ENCODE assay signal across 11 cellular contexts in genomic region chr10:69439350-69439739, GRCh38. TPM values are rescaled to one million over a fixed set of nuclear protein-coding genes. Genes with fewer than 3 reads are reported as not detected.
DNase-seq lines count a peak whose midpoint lies in the region; ATAC-seq lines count a peak whose summit lies in the region.
"Had no signal": no experiment of that assay in that cellular context is flagged by ENCODE, and none has a peak within 500 bp of the region (broad histone marks: within the 10 kb centered on the region; RNA-seq: fewer than 3 reads in every experiment).

No MANE protein-coding gene starts in this region.

- H3K27ac ChIP-seq in esophagus (ENCODE audit: low read depth in 2 of 2, low read length in 1 of 2) = peak overlapping the region; percentile 81 to 83

- ATAC-seq in HG03342 (IDR thresholded peaks at IDR 0.05; ENCODE audit: unreplicated experiment) = no peak
- no peak for ATAC-seq in GM18517 (IDR thresholded peaks at IDR 0.05; ENCODE audit: unreplicated experiment)

- 29 to 39% methylated on average over 5 of the region's 5 CpGs for WGBS in esophagus, 2 donors

- no peak overlapping the region for H3K4me3 ChIP-seq in esophagus (ENCODE audit: low read depth in 1 of 2, low read length in 2 of 2)

- DNase-seq in D341Med (ENCODE audit: low spot score) (peak; percentile 50), NCI-H2171 treated with DMSO at 0.1 percent for 48 hours (lab: John Stamatoyannopoulos, UW) (peak; percentile 81), occipital lobe (lab: John Stamatoyannopoulos, UW) (peak; percentile 68), SK-N-DZ (ENCODE audit: low spot score) (no peak)
- no peak for DNase-seq in activated CD4-positive, alpha-beta T cell treated with anti-CD3 and anti-CD28 coated beads, Interleukin-2, amount 50 U/mL, for 4 hours
- DNase-seq: effector memory CD4-positive, alpha-beta T cell had no signal

- no peaks in the 10 kb centered on the region for H3K9me3 ChIP-seq in esophagus (ENCODE audit: control insufficient read depth in 2 of 2, insufficient read depth in 1 of 2, low read depth in 1 of 2, low read length in 1 of 2)

- peaks cover 0 to 3% of the 10 kb centered on the region in 2 donors for H3K27me3 ChIP-seq in esophagus (ENCODE audit: control insufficient read depth in 1 of 2, insufficient read depth in 2 of 2, low read length in 2 of 2)

- peaks cover 7 to 11% of the 10 kb centered on the region in 2 donors for H3K4me1 ChIP-seq in esophagus (ENCODE audit: control insufficient read depth in 2 of 2, insufficient read depth in 2 of 2, low read length in 1 of 2)

- H3K36me3 ChIP-seq in esophagus (ENCODE audit: control insufficient read depth in 2 of 2, insufficient read depth in 2 of 2, low read length in 1 of 2) = no peaks in the 10 kb centered on the region

RNA-seq across cellular contexts. Expression of gene TSPAN15, which starts 11.9 kb away (rescaled TPM):
- polyA plus RNA-seq in esophagus = 10 to 100 TPM in 1 of 2 donors, 1 to 10 TPM in 1; 8.0 to 23.8 TPM
- 3.1 TPM for total RNA-seq in occipital lobe
- polyA plus RNA-seq in SK-N-DZ (2014; cell fraction: cytosol; rRNA removed) = 13.8 and 19.9 TPM in 2 replicates
- polyA plus RNA-seq in SK-N-DZ (2014; cell fraction: nucleus; rRNA removed) = 10.6 and 17.6 TPM in 2 replicates
- polyA plus RNA-seq: IgD-negative memory B cell had no signal

RNA-seq across cellular contexts. Expression of gene TACR2, which starts 22.6 kb away (rescaled TPM):
- polyA plus RNA-seq in esophagus = 1 to 10 TPM; 5.8 to 9.6 TPM
- 0.47 TPM for total RNA-seq in occipital lobe
- 0.07 TPM in 1 of 2 replicates, not detected in the other for polyA plus RNA-seq in SK-N-DZ (2014; cell fraction: cytosol; rRNA removed)
- polyA plus RNA-seq in SK-N-DZ (2014; cell fraction: nucleus; rRNA removed) = not detected in 2 replicates
- total RNA-seq: neural crest cell had no signal

Comparison
In these comparisons a context has a peak if more than half of its experiments do, and no peak if none do; other contexts are left out.
1. DNase-seq: peak in D341Med (single experiment), NCI-H2171 treated with DMSO at 0.1 percent for 48 hours (single experiment) and occipital lobe (single experiment); none in SK-N-DZ (single experiment) and activated CD4-positive, alpha-beta T cell treated with anti-CD3 and anti-CD28 coated beads, Interleukin-2, amount 50 U/mL, for 4 hours (0 of 2).